ENCODE assay signal across 8 cellular contexts in the genomic region with DNA sequence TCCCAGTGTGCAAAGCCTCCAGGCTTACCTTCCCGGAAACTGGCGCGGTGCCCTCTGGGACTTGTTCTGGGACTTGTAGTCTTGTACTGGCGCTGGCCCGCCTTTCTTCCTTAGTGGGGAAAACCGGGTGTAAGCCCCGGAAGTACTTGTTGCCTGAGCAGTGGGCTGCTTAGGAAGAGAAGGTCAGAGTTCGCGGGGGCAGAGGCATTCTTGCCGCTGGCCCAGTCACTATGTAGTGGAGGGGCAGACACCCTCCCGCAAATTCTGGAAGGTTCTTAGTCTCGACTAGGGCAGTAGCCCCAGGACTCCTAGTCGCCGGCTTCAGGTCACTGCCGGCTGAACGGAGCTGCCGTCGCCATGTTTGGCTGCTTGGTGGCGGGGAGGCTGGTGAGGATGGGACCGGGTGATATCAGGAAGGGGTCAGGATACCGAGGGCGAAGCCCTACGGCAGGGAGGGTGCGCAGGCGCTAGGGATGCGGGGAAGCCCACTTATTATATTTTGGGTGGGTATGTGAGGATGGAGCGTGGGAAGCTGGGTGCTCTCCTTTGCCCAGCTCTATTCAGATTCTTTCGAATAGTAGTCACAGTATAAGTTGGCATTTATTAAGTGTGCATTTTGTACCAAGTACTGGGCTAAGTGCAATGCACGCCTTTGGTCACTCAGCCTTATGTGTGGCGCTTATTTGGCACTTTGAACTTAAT. TPM values are rescaled to one million over a fixed set of nuclear protein-coding genes. Genes with fewer than 3 reads are reported as not detected.
DNase-seq lines count a peak whose midpoint lies in the region; ATAC-seq, FAIRE-seq and TF ChIP-seq lines count a peak whose summit lies in the region.

A gene with protein sequence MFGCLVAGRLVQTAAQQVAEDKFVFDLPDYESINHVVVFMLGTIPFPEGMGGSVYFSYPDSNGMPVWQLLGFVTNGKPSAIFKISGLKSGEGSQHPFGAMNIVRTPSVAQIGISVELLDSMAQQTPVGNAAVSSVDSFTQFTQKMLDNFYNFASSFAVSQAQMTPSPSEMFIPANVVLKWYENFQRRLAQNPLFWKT (plus strand): TSS at position 149 of the 702 bp plus-strand sequence. CDS start 209 bp downstream, at position 358.

- H3K36me3 ChIP-seq in keratinocyte (ENCODE audit: control insufficient read depth in 2 of 2, extremely low read depth in 1 of 2, insufficient read depth in 2 of 2, low read length in 2 of 2) = no peaks in the 10 kb centered on the region

- H3K4me2 ChIP-seq in keratinocyte (ENCODE audit: control insufficient read depth, extremely low read depth, insufficient read depth, low read depth, low read length) = peak within 1 kb of the TSS; percentile 95

- FAIRE-seq in keratinocyte (lab: Jason Lieb, UNC) = peak; percentile 79

- peak; percentile 100 for ATAC-seq in HG03432 (IDR thresholded peaks at IDR 0.05; ENCODE audit: unreplicated experiment)

- no peaks in the 10 kb centered on the region for H3K27me3 ChIP-seq in keratinocyte (ENCODE audit: control insufficient read depth, extremely low read depth, insufficient read depth, low read length)

- TF ChIP-seq CTCF in keratinocyte (optimal IDR thresholded peaks at IDR 0.05 in 1 of 3, IDR thresholded peaks at IDR 0.05 in 1 of 3, conservative IDR thresholded peaks at IDR 0.05 in 1 of 3; ENCODE audit: extremely low read depth in 1 of 3, insufficient read depth in 2 of 3, low read length in 3 of 3) = no peak

- H3K9me1 ChIP-seq in keratinocyte (ENCODE audit: control insufficient read depth, extremely low read depth, insufficient read depth, low read length) = no peaks in the 10 kb centered on the region

- TF ChIP-seq POLR2A in GM19099 (IDR thresholded peaks at IDR 0.05; ENCODE audit: extremely low read depth, insufficient read length, low read depth) = peak; percentile 87

- H2AFZ ChIP-seq in keratinocyte (ENCODE audit: control insufficient read depth, low read length) = peak within 1 kb of the TSS; percentile 98

- H3K79me2 ChIP-seq in keratinocyte (ENCODE audit: control insufficient read depth, insufficient read depth, low read length) = peaks cover 31% of the 10 kb centered on the region

- dilution Hi-C loops in keratinocyte (cut with MboI; ENCODE audit: extremely low pct_ligation_motif_present, low sequenced_read_pairs) = no loop called here

- no peaks in the 10 kb centered on the region for H4K20me1 ChIP-seq in keratinocyte (ENCODE audit: control insufficient read depth, extremely low read depth, insufficient read depth, low read length)

- peak within 1 kb of the TSS; percentile 89 for H3K27ac ChIP-seq in keratinocyte (ENCODE audit: control insufficient read depth, insufficient read depth, low read length)

- peak within 1 kb of the TSS; percentile 76 to 98 (median 97) for H3K4me3 ChIP-seq in keratinocyte (ENCODE audit: control insufficient read depth in 2 of 3, extremely low read depth in 1 of 3, insufficient read depth in 2 of 3, low read depth in 1 of 3, low read length in 3 of 3)

- DNase-seq in AG20443 (ENCODE audit: low spot score) (peak; percentile 96), NCI-H510A (lab: John Stamatoyannopoulos, UW) (peak; percentile 95), cerebellum (ENCODE audit: low spot score) (peak; percentile 94), keratinocyte (ENCODE audit: low read depth, low spot score) (peak; percentile 73)
- peak; percentile 82 for DNase-seq in activated CD4-positive, alpha-beta T cell treated with anti-CD3 and anti-CD28 coated beads for 1 hour
- peak; percentile 74 to 82 for DNase-seq in stimulated activated CD4-positive, alpha-beta T cell treated with anti-CD3 and anti-CD28 coated beads, Interleukin-15, amount 100 ng/mL, for 1 hour (ENCODE audit: low read depth in 1 of 2, low spot score in 1 of 2)

- H3K9me3 ChIP-seq in keratinocyte (ENCODE audit: control insufficient read depth, low read depth, low read length) = no peaks in the 10 kb centered on the region

- H3K9ac ChIP-seq in keratinocyte (ENCODE audit: control insufficient read depth, extremely low read depth, insufficient read depth, low read length) = peak within 1 kb of the TSS; percentile 90

- peaks cover 13% of the 10 kb centered on the region for H3K4me1 ChIP-seq in keratinocyte (ENCODE audit: control insufficient read depth, extremely low read depth, insufficient read depth, low read length)

RNA-seq across cellular contexts. Expression of the gene that starts here (rescaled TPM):
- total RNA-seq in cerebellum = 39.4 TPM
- 39.9 to 89.4 TPM (median 81.6 TPM) in 3 replicates for polyA plus RNA-seq in keratinocyte
- 13.5 TPM for polyA plus RNA-seq in keratinocyte (2011; ENCODE audit: low read depth)
- polyA plus RNA-seq in keratinocyte (2011; cell fraction: cytosol; rRNA removed) = 46.0 and 130 TPM in 2 replicates
- polyA plus RNA-seq in keratinocyte (2011; cell fraction: nucleus; rRNA removed) = 29.7 and 32.7 TPM in 2 replicates
- polyA plus RNA-seq in keratinocyte (2012; ENCODE audit: low replicate concordance) = 34.2 and 49.2 TPM in 2 replicates
- 36.4 to 46.8 TPM (median 42.0 TPM) in 3 replicates for polyA minus RNA-seq in keratinocyte
- polyA minus RNA-seq in keratinocyte (2011; cell fraction: cytosol; rRNA and poly(A)+ RNA removed) = 31.7 TPM
- 5.5 and 7.1 TPM in 2 replicates for polyA minus RNA-seq in keratinocyte (2011; cell fraction: nucleus; rRNA and poly(A)+ RNA removed)

Comparison
In these comparisons a context has a peak if more than half of its experiments do, and no peak if none do; other contexts are left out.
1. Peak in every context shown above with its lines: DNase-seq, ATAC-seq, H3K4me3 ChIP-seq and H3K27ac ChIP-seq.